1 cellular context compared by ENCODE assay signal in the genomic region with DNA sequence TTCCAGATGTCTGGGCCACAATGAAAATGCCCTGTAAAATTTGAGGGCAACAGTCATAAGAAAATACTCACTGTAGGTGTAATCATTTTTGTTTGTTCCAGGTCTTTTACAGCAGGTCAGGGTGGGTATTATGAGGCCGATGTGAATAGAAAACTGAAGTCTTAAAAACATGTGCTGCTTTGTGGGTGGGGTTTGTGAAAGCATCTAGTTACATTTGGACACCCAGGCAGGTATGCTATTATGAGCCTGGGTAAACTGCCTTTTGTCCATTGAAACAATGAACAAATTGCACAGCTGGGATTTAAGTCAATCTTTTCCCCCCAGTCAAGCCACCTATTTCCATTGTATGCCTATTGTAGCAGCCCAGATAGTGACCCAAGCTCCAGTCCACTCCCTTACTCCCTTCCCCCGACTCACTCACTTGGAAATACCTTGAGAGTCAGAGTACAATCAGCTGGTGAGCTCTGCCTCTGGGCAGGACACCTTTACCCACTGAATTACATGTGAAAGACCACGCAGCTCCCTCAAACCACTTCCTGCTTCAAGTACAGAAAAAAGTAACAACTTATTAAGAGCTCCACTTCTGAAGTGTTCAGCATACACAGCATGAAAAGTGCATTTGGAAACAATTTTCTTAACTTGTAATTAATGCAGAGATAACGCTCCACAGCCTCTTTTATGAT.
TF ChIP-seq lines count a peak whose summit lies in the region.

No MANE protein-coding gene starts in this region.

TF ChIP-seq in GM23338, 12 proteins besides CTCF, POLR2A, EP300 and RAD21 (continued from another document):
- no peak for TF ChIP-seq ZNF462 (CRISPR knock-in tag; IDR thresholded peaks at IDR 0.05)
- no peak for TF ChIP-seq JUNB (IDR thresholded peaks at IDR 0.05; ENCODE audit: unreplicated experiment)
